Comparison of ENCODE assay signal across 19 cellular contexts in genomic region chr1:150683914-150684313, GRCh38. TPM values are rescaled to one million over a fixed set of nuclear protein-coding genes. Genes with fewer than 3 reads are reported as not detected.
DNase-seq lines count a peak whose midpoint lies in the region; ATAC-seq and TF ChIP-seq lines count a peak whose summit lies in the region.
"Had no signal": no experiment of that assay in that cellular context is flagged by ENCODE, and none has a peak within 500 bp of the region (broad histone marks: within the 10 kb centered on the region; RNA-seq: fewer than 3 reads in every experiment).

No MANE protein-coding gene starts in this region.

- POLR2A ChIA-PET in activated naive CD8-positive, alpha-beta T cell treated with anti-CD3 and anti-CD28 coated beads, Interleukin-2, amount 10 ng/mL, durations not matched to agents 7 days and 5 days (lab: Charles Lee) = interaction anchor here (0.8 to 1.2 kb wide), 3 partner anchors 46 to 196 kb away, joined by 3 to 4 read pairs (median 3); partner anchors contain the start of genes ENSA and TARS2
- POLR2A ChIA-PET in naive thymus-derived CD8-positive, alpha-beta T cell (lab: Charles Lee) = interaction anchor here (1.0 to 1.3 kb wide), 2 partner anchors 54 to 473 kb away, joined by 3 read pairs; partner anchors contain the start of genes ENSA and TNFAIP8L2

- H3K27ac Mint-ChIP-seq in activated CD4-positive, alpha-beta T cell treated with anti-CD3 and anti-CD28 coated beads, Interleukin-2, amount 10 ng/mL, durations not matched to agents 24 days and 14 days = no peak overlapping the region
- H3K27ac Mint-ChIP-seq in activated naive CD8-positive, alpha-beta T cell treated with anti-CD3 and anti-CD28 coated beads, Interleukin-2, amount 10 ng/mL, durations not matched to agents 7 days and 5 days = no peak overlapping the region
- H3K27ac Mint-ChIP-seq in naive thymus-derived CD8-positive, alpha-beta T cell = peak overlapping the region in 9 of 10 donors; percentile 34 to 89 (median 71)

- WGBS in prostate gland = 87% methylated on average over 1 of the region's 1 CpG

- TF ChIP-seq CTCF in prostate gland (IDR thresholded peaks at IDR 0.05) = no peak

- H3K4me3 ChIP-seq in prostate gland = no peak overlapping the region
- H3K4me3 ChIP-seq: A549; BLaER1 treated with 17β-estradiol and CSF1 and Interleukin-3, amounts not matched to agents 10 nM and 100 nM; esophagus muscularis mucosa; left ventricle myocardium inferior; SJCRH30 had no signal

- TF ChIP-seq POLR2A in prostate gland (IDR thresholded peaks at IDR 0.05) = no peak

- no peaks in the 10 kb centered on the region for H3K27me3 ChIP-seq in prostate gland (replicated peaks; ENCODE audit: insufficient read depth)
- H3K27me3 ChIP-seq: BLaER1 treated with 17β-estradiol and CSF1 and Interleukin-3, amounts not matched to agents 10 nM and 100 nM; esophagus muscularis mucosa; SJCRH30 had no signal

- H3K4me1 ChIP-seq in prostate gland (replicated peaks) = no peaks in the 10 kb centered on the region
- H3K4me1 ChIP-seq: A549; BLaER1 treated with 17β-estradiol and CSF1 and Interleukin-3, amounts not matched to agents 10 nM and 100 nM; left ventricle myocardium inferior; SJCRH30 had no signal

- no peaks in the 10 kb centered on the region for H3K36me3 ChIP-seq in prostate gland

- no peaks in the 10 kb centered on the region for H3K27me3 Mint-ChIP-seq in activated CD4-positive, alpha-beta T cell treated with anti-CD3 and anti-CD28 coated beads, Interleukin-2, amount 10 ng/mL, durations not matched to agents 24 days and 14 days
- no peaks in the 10 kb centered on the region for H3K27me3 Mint-ChIP-seq in activated naive CD8-positive, alpha-beta T cell treated with anti-CD3 and anti-CD28 coated beads, Interleukin-2, amount 10 ng/mL, durations not matched to agents 7 days and 5 days
- no peaks in the 10 kb centered on the region for H3K27me3 Mint-ChIP-seq in naive thymus-derived CD8-positive, alpha-beta T cell

- no peaks in the 10 kb centered on the region for H3K9me3 Mint-ChIP-seq in activated CD4-positive, alpha-beta T cell treated with anti-CD3 and anti-CD28 coated beads, Interleukin-2, amount 10 ng/mL, durations not matched to agents 24 days and 14 days
- H3K9me3 Mint-ChIP-seq in activated naive CD8-positive, alpha-beta T cell treated with anti-CD3 and anti-CD28 coated beads, Interleukin-2, amount 10 ng/mL, durations not matched to agents 7 days and 5 days = no peaks in the 10 kb centered on the region
- no peaks in the 10 kb centered on the region for H3K9me3 Mint-ChIP-seq in naive thymus-derived CD8-positive, alpha-beta T cell

- no peak overlapping the region for H3K27ac ChIP-seq in prostate gland
- H3K27ac ChIP-seq: A549; BLaER1 treated with 17β-estradiol and CSF1 and Interleukin-3, amounts not matched to agents 10 nM and 100 nM; esophagus muscularis mucosa; left ventricle myocardium inferior; SJCRH30; VCaP had no signal

- DNase-seq in activated CD4-positive, alpha-beta T cell treated with anti-CD3 and anti-CD28 coated beads, Interleukin-2, amount 10 ng/mL, durations not matched to agents 24 days and 14 days = peak; percentile 22
- DNase-seq in activated CD4-positive, alpha-beta T cell treated with anti-CD3 and anti-CD28 coated beads for 4 hours = no peak
- no peak for DNase-seq in activated naive CD8-positive, alpha-beta T cell treated with anti-CD3 and anti-CD28 coated beads, Interleukin-2, amount 10 ng/mL, durations not matched to agents 7 days and 5 days
- DNase-seq in naive thymus-derived CD8-positive, alpha-beta T cell = peak in 2 of 10 donors; percentile 10 to 11
- DNase-seq in SIG-M5 treated with dmso at 0.1 percent for 504 hours (lab: John Stamatoyannopoulos, UW; ENCODE audit: unreplicated experiment) (no peak), prostate gland (ENCODE audit: low spot score) (no peak)
- no peak for DNase-seq in activated CD4-positive, CD25-positive, alpha-beta regulatory T cell (lab: John Stamatoyannopoulos, UW)
- DNase-seq: central memory CD4-positive, alpha-beta T cell; effector CD4-positive, alpha-beta T cell; left ventricle myocardium inferior; NCI-H1930; NCI-H524 treated with DMSO at 0.1 percent for 48 hours; SJCRH30 had no signal

- no peaks in the 10 kb centered on the region for H3K9me3 ChIP-seq in prostate gland
- H3K9me3 ChIP-seq: A549; BLaER1 treated with 17β-estradiol and CSF1 and Interleukin-3, amounts not matched to agents 10 nM and 100 nM; esophagus muscularis mucosa; left ventricle myocardium inferior; SJCRH30 had no signal

- intact Hi-C loops in activated CD4-positive, alpha-beta T cell treated with anti-CD3 and anti-CD28 coated beads, Interleukin-2, amount 10 ng/mL, durations not matched to agents 24 days and 14 days (cut with micrococcal nuclease) = no loop called here
- intact Hi-C loops in prostate gland (cut with DNase I) = no loop called here

- peak; percentile 78 for ATAC-seq in GM19324 (IDR thresholded peaks at IDR 0.05; ENCODE audit: low FRiP score, unreplicated experiment)
- peak; percentile 58 for ATAC-seq in activated naive CD8-positive, alpha-beta T cell treated with anti-CD3 and anti-CD28 coated beads, Interleukin-2, amount 10 ng/mL, durations not matched to agents 7 days and 5 days (ENCODE audit: low read depth)
- no peak for ATAC-seq in naive thymus-derived CD8-positive, alpha-beta T cell
- ATAC-seq: A549 had no signal

- peaks cover 12% of the 10 kb centered on the region for H3K4me1 Mint-ChIP-seq in activated CD4-positive, alpha-beta T cell treated with anti-CD3 and anti-CD28 coated beads, Interleukin-2, amount 10 ng/mL, durations not matched to agents 24 days and 14 days
- peaks cover 11% of the 10 kb centered on the region for H3K4me1 Mint-ChIP-seq in activated naive CD8-positive, alpha-beta T cell treated with anti-CD3 and anti-CD28 coated beads, Interleukin-2, amount 10 ng/mL, durations not matched to agents 7 days and 5 days
- peaks cover 6 to 16% (median 15%) of the 10 kb centered on the region in 4 donors for H3K4me1 Mint-ChIP-seq in naive thymus-derived CD8-positive, alpha-beta T cell

- peaks cover 12% of the 10 kb centered on the region for H3K36me3 Mint-ChIP-seq in activated CD4-positive, alpha-beta T cell treated with anti-CD3 and anti-CD28 coated beads, Interleukin-2, amount 10 ng/mL, durations not matched to agents 24 days and 14 days (ENCODE audit: low read depth)
- peaks cover 13% of the 10 kb centered on the region for H3K36me3 Mint-ChIP-seq in activated naive CD8-positive, alpha-beta T cell treated with anti-CD3 and anti-CD28 coated beads, Interleukin-2, amount 10 ng/mL, durations not matched to agents 7 days and 5 days
- peaks cover 0 to 48% (median 10%) of the 10 kb centered on the region in 3 donors for H3K36me3 Mint-ChIP-seq in naive thymus-derived CD8-positive, alpha-beta T cell

- H3K4me3 Mint-ChIP-seq in activated CD4-positive, alpha-beta T cell treated with anti-CD3 and anti-CD28 coated beads, Interleukin-2, amount 10 ng/mL, durations not matched to agents 24 days and 14 days = no peak overlapping the region
- H3K4me3 Mint-ChIP-seq in activated naive CD8-positive, alpha-beta T cell treated with anti-CD3 and anti-CD28 coated beads, Interleukin-2, amount 10 ng/mL, durations not matched to agents 7 days and 5 days = peak overlapping the region; percentile 11
- peak overlapping the region in 2 of 10 donors; percentile 11 to 15 for H3K4me3 Mint-ChIP-seq in naive thymus-derived CD8-positive, alpha-beta T cell

RNA-seq across cellular contexts. Expression of gene GOLPH3L, which starts 13.0 kb away (rescaled TPM):
- total RNA-seq in activated CD4-positive, alpha-beta T cell treated with anti-CD3 and anti-CD28 coated beads, Interleukin-2, amount 10 ng/mL, durations not matched to agents 24 days and 14 days = 19.6 and 19.8 TPM in 2 replicates
- 10 to 100 TPM; 22.2 to 22.6 TPM for total RNA-seq in activated naive CD8-positive, alpha-beta T cell treated with anti-CD3 and anti-CD28 coated beads, Interleukin-2, amount 10 ng/mL, durations not matched to agents 7 days and 5 days
- 10 to 100 TPM; 19.9 to 22.9 TPM for total RNA-seq in naive thymus-derived CD8-positive, alpha-beta T cell
- polyA plus RNA-seq in naive thymus-derived CD8-positive, alpha-beta T cell = 10 to 100 TPM; 19.4 to 28.2 (median 22.9) TPM
- 10 to 100 TPM; 25.0 to 39.8 TPM for total RNA-seq in prostate gland

RNA-seq across cellular contexts. Expression of gene HORMAD1, which starts 36.8 kb away (rescaled TPM):
- not detected in 2 replicates for total RNA-seq in activated CD4-positive, alpha-beta T cell treated with anti-CD3 and anti-CD28 coated beads, Interleukin-2, amount 10 ng/mL, durations not matched to agents 24 days and 14 days
- total RNA-seq in activated naive CD8-positive, alpha-beta T cell treated with anti-CD3 and anti-CD28 coated beads, Interleukin-2, amount 10 ng/mL, durations not matched to agents 7 days and 5 days = under 1 TPM; 0.62 to 0.69 TPM
- total RNA-seq in naive thymus-derived CD8-positive, alpha-beta T cell = under 1 TPM; 0.73 to 0.74 TPM
- under 1 TPM in 1 of 3 donors, not detected in 2; 0.64 TPM for polyA plus RNA-seq in naive thymus-derived CD8-positive, alpha-beta T cell
- total RNA-seq in prostate gland = 10 to 100 TPM in 1 of 2 donors, not detected in 1; 16.5 TPM
- total RNA-seq: activated CD8-positive, alpha-beta memory T cell treated with anti-CD3 and anti-CD28 coated beads for 36 hours; left ventricle myocardium inferior had no signal

RNA-seq across cellular contexts. Expression of gene ENSA, which starts 54.5 kb away (rescaled TPM):
- total RNA-seq in activated CD4-positive, alpha-beta T cell treated with anti-CD3 and anti-CD28 coated beads, Interleukin-2, amount 10 ng/mL, durations not matched to agents 24 days and 14 days = 244 and 248 TPM in 2 replicates
- total RNA-seq in activated naive CD8-positive, alpha-beta T cell treated with anti-CD3 and anti-CD28 coated beads, Interleukin-2, amount 10 ng/mL, durations not matched to agents 7 days and 5 days = 100 to 1,000 TPM; 161 to 172 TPM
- 100 to 1,000 TPM; 115 to 117 TPM for total RNA-seq in naive thymus-derived CD8-positive, alpha-beta T cell
- polyA plus RNA-seq in naive thymus-derived CD8-positive, alpha-beta T cell = 10 to 100 TPM; 55.2 to 64.4 (median 63.7) TPM
- 100 to 1,000 TPM; 133 to 201 TPM for total RNA-seq in prostate gland

Comparison
In these comparisons a context has a peak if more than half of its experiments do, and no peak if none do; other contexts are left out.
1. H3K27ac Mint-ChIP-seq: peak in naive thymus-derived CD8-positive, alpha-beta T cell (9 of 10); none in activated CD4-positive, alpha-beta T cell treated with anti-CD3 and anti-CD28 coated beads, Interleukin-2, amount 10 ng/mL, durations not matched to agents 24 days and 14 days (single experiment) and activated naive CD8-positive, alpha-beta T cell treated with anti-CD3 and anti-CD28 coated beads, Interleukin-2, amount 10 ng/mL, durations not matched to agents 7 days and 5 days (single experiment).
2. ATAC-seq: peak in GM19324 (single experiment) and activated naive CD8-positive, alpha-beta T cell treated with anti-CD3 and anti-CD28 coated beads, Interleukin-2, amount 10 ng/mL, durations not matched to agents 7 days and 5 days (single experiment); none in naive thymus-derived CD8-positive, alpha-beta T cell (0 of 2).